ENCODE assay signal across 8 cellular contexts in the genomic region with DNA sequence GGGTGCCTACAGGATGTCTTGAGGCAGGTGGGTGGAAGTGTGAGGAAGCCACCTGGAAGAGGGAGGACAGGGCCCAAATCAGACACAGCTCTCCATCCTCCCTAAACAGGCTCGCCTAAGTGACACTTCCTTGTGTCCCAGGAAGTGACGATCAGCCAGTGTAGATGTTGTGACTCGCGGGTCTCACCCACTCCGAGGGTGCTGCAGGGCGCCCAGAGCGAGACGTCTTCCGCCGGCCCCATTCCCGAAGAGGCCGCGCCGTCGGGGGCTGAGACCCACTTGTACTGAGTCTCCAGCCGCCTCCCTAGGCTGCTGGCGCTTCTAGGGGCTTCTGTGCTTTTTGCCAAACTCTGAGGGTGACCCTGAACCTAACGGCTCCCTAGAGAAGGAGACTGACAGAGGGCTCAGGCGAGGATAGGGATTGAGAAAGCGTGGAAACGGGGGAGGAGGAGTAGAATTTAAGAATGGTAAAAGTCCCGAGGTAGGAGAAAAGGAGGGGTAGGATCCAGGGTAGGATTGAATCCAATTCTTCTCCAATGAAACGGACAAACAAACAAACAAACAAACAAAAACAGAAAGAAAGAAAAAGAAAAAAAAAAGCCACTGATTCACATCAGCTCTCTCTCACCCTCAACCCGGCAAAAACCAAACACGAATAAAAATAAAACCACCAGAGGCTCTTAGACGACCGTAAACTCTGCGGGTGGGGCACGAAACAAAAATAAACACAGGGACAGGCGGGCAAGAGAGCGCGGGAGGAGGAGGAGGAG. TPM values are rescaled to one million over a fixed set of nuclear protein-coding genes. Genes with fewer than 3 reads are reported as not detected.
DNase-seq lines count a peak whose midpoint lies in the region; ATAC-seq, FAIRE-seq and TF ChIP-seq lines count a peak whose summit lies in the region.

No MANE protein-coding gene starts in this region.

- no peak overlapping the region for H4K8ac ChIP-seq in H9 (replicated peaks; ENCODE audit: insufficient read length, low read depth, low read length)

- peak; percentile 65 for DNase-seq in DMS53 treated with DMSO at 0.1 percent for 48 hours (lab: John Stamatoyannopoulos, UW; ENCODE audit: unreplicated experiment)
- DNase-seq in H9, result peak; percentile 39
- DNase-seq in SK-MEL-5 (ENCODE audit: low read depth, low spot score), result peak; percentile 6
- peak; percentile 15 for DNase-seq in endothelial cell of umbilical vein (ENCODE audit: low read depth, low spot score)
- peak; percentile 53 for DNase-seq in midbrain (lab: John Stamatoyannopoulos, UW)
- DNase-seq in upper lobe of left lung, result peak in 1 of 2 donors; percentile 72
- no peak for DNase-seq in NCI-H187 treated with DMSO at 0.1 percent for 48 hours (lab: John Stamatoyannopoulos, UW)

- ATAC-seq in upper lobe of left lung (ENCODE audit: low FRiP score in 2 of 2), result peak; percentile 38 to 50
- no peak for ATAC-seq in GM21367 (IDR thresholded peaks at IDR 0.05; ENCODE audit: unreplicated experiment)

- H3K9me3 ChIP-seq in H9 (ENCODE audit: control insufficient read depth, low read depth, low read length) (no peaks in the 10 kb centered on the region), endothelial cell of umbilical vein (replicated peaks; ENCODE audit: control insufficient read depth, insufficient read depth, low read length) (no peaks in the 10 kb centered on the region), upper lobe of left lung (no peaks in the 10 kb centered on the region)

- no peak for FAIRE-seq in endothelial cell of umbilical vein (lab: Jason Lieb, UNC)

- no peaks in the 10 kb centered on the region for H4K20me1 ChIP-seq in H9 (ENCODE audit: control insufficient read depth, insufficient read depth, insufficient read length)
- no peaks in the 10 kb centered on the region for H4K20me1 ChIP-seq in endothelial cell of umbilical vein (replicated peaks; ENCODE audit: control insufficient read depth, extremely low read depth, insufficient read depth, low read length)

- peak overlapping the region; percentile 30 to 91 (median 68) for H3K27ac Mint-ChIP-seq in H9

- H3K4me1 Mint-ChIP-seq in H9, result peaks cover 28 to 34% of the 10 kb centered on the region in 2 experiments

- BruUV-seq in endothelial cell of umbilical vein (replicated peaks; lab: Mats Ljungman, UMichigan), result no TSS peak

- POLR2A ChIA-PET in endothelial cell of umbilical vein (lab: Charles Lee), result no interaction called here

- H3K4me2 ChIP-seq in H9 (ENCODE audit: insufficient read depth, insufficient read length, low read length) (peak overlapping the region; percentile 71), endothelial cell of umbilical vein (ENCODE audit: insufficient read depth, low read length) (peak overlapping the region; percentile 92)

- H3K4ac ChIP-seq in H9 (ENCODE audit: low read depth, low read length), result no peak overlapping the region

- no peak overlapping the region for H4K91ac ChIP-seq in H9 (ENCODE audit: insufficient read length, low read depth, low read length)

- peaks cover 14% of the 10 kb centered on the region for H3K23me2 ChIP-seq in H9 (ENCODE audit: insufficient read length, low read depth, low read length, poor library complexity, severe bottlenecking)

- H3K9ac ChIP-seq in H9 (ENCODE audit: extremely low read depth, insufficient read length, low read length), result peak overlapping the region; percentile 20
- peak overlapping the region; percentile 62 for H3K9ac ChIP-seq in endothelial cell of umbilical vein (replicated peaks; ENCODE audit: extremely low read depth, insufficient read depth, low read length)

- in situ Hi-C loops in SK-MEL-5 (cut with HindIII; ENCODE audit: low pct_unique_long_range_greater_than_20kb, low sequenced_read_pairs), result no loop called here

- H4K5ac ChIP-seq in H9 (ENCODE audit: insufficient read length, low read depth, low read length), result no peak overlapping the region

- CTCF ChIA-PET in endothelial cell of umbilical vein (lab: Charles Lee), result interaction anchor here (3.0 kb wide), 1 partner anchor 231 kb away, joined by 13 read pairs; no protein-coding TSS in a partner anchor

- peak overlapping the region; percentile 87 for H3K4me3 Mint-ChIP-seq in H9

- H3K27me3 ChIP-seq in H9 (ENCODE audit: insufficient read depth, low read length) (no peaks in the 10 kb centered on the region), endothelial cell of umbilical vein (ENCODE audit: control insufficient read depth in 2 of 2, insufficient read depth in 2 of 2, low read length in 2 of 2) (peaks cover 13 to 23% of the 10 kb centered on the region in 2 experiments), upper lobe of left lung (peaks cover 0 to 22% (median 11%) of the 10 kb centered on the region in 4 donors)

- H2AFZ ChIP-seq in H9 (ENCODE audit: low read length), result no peak overlapping the region
- peak overlapping the region; percentile 70 for H2AFZ ChIP-seq in endothelial cell of umbilical vein (ENCODE audit: low read depth, low read length)

- H3K79me1 ChIP-seq in H9 (ENCODE audit: insufficient read depth, low read depth, low read length, poor library complexity, severe bottlenecking), result no peaks in the 10 kb centered on the region

- peak overlapping the region; percentile 18 for H3K18ac ChIP-seq in H9 (ENCODE audit: insufficient read length, low read depth, low read length)

- H3K14ac ChIP-seq in H9 (ENCODE audit: insufficient read depth, low read length), result 0 out of 2 replicates have a peak overlapping the region, but pooled peaks have one; percentile 38

- H2BK120ac ChIP-seq in H9 (ENCODE audit: low read depth, low read length, poor library complexity, severe bottlenecking), result no peak overlapping the region

- no peak overlapping the region for H2BK5ac ChIP-seq in H9 (ENCODE audit: insufficient read length, low read length)

- no peak overlapping the region for H2BK12ac ChIP-seq in H9 (ENCODE audit: insufficient read length, low read depth, low read length)

- dilution Hi-C loops in endothelial cell of umbilical vein (cut with MboI; ENCODE audit: extremely low pct_ligation_motif_present, low sequenced_read_pairs), result no loop called here

- no peaks in the 10 kb centered on the region; a peak in 1 of 7 replicates for H3K36me3 Mint-ChIP-seq in H9 (ENCODE audit: insufficient read depth in 1 of 3, low read depth in 3 of 3)

- H3K4me3 ChIP-seq in endothelial cell of umbilical vein (replicated peaks in 1 of 3; ENCODE audit: insufficient read depth in 1 of 3, low read depth in 1 of 3, low read length in 3 of 3), result peak overlapping the region; percentile 59 to 94 (median 78)
- H3K4me3 ChIP-seq in upper lobe of left lung, result peak overlapping the region; percentile 18 to 69 (median 56)

- no peak overlapping the region for H2BK15ac ChIP-seq in H9 (ENCODE audit: low read depth, low read length)

- H2BK20ac ChIP-seq in H9 (ENCODE audit: low read depth, low read length, poor library complexity, severe bottlenecking), result no peak overlapping the region

- H3K27me3 Mint-ChIP-seq in H9 (ENCODE audit: low read depth), result peaks cover 6% of the 10 kb centered on the region

- H3K36me3 ChIP-seq in endothelial cell of umbilical vein (ENCODE audit: control insufficient read depth in 2 of 2, extremely low read depth in 1 of 2, insufficient read depth in 2 of 2, low read length in 2 of 2) (no peaks in the 10 kb centered on the region), upper lobe of left lung (no peaks in the 10 kb centered on the region)

- H3K79me2 ChIP-seq in H9 (ENCODE audit: insufficient read depth, low read length), result peaks cover 13% of the 10 kb centered on the region
- no peaks in the 10 kb centered on the region for H3K79me2 ChIP-seq in endothelial cell of umbilical vein (ENCODE audit: control insufficient read depth, insufficient read depth, low read length)

- H3K9me3 Mint-ChIP-seq in H9, result no peaks in the 10 kb centered on the region; a peak in 1 of 5 replicates

- intact Hi-C loops in endothelial cell of umbilical vein (cut with micrococcal nuclease), result loop anchor here (1.0 to 5.0 kb wide), 4 partner anchors 165 to 249 kb away; a partner anchor contains a TSS

- TF ChIP-seq CTCF in H9 (conservative IDR thresholded peaks at IDR 0.05) (no peak), endothelial cell of umbilical vein (IDR thresholded peaks at IDR 0.05; ENCODE audit: extremely low read depth in 1 of 2, insufficient read depth in 1 of 2, low read depth in 1 of 2, low read length in 2 of 2) (no peak), upper lobe of left lung (IDR thresholded peaks at IDR 0.05) (no peak)

- H3K4me1 ChIP-seq in H9 (ENCODE audit: insufficient read depth, low read length) (no peaks in the 10 kb centered on the region), endothelial cell of umbilical vein (ENCODE audit: control insufficient read depth, extremely low read depth, insufficient read depth, low read length) (peaks cover 7% of the 10 kb centered on the region), upper lobe of left lung (peaks cover 9 to 27% (median 16%) of the 10 kb centered on the region in 4 donors)

- no peak overlapping the region for H2AK5ac ChIP-seq in H9 (ENCODE audit: insufficient read length, low read length)

- TF ChIP-seq POLR2A in endothelial cell of umbilical vein (IDR thresholded peaks at IDR 0.05; ENCODE audit: low read depth, low read length) (no peak), upper lobe of left lung (IDR thresholded peaks at IDR 0.05) (no peak)

- H3K56ac ChIP-seq in H9 (ENCODE audit: insufficient read length, low read depth, low read length), result no peak overlapping the region

- no CpG with 5 or more reads among the region's 32 CpGs for WGBS in H9 (ENCODE audit: extremely low coverage, insufficient read length, low lambda C conversion rate)
- WGBS in upper lobe of left lung, 2 donors, result 3 to 5% methylated on average over 21 to 32 of the region's 32 CpGs

- no peaks in the 10 kb centered on the region for H3K9me1 ChIP-seq in endothelial cell of umbilical vein (replicated peaks; ENCODE audit: control insufficient read depth, extremely low read depth, insufficient read depth, low read length)

- no peak overlapping the region for H3K27ac ChIP-seq in H9 (ENCODE audit: insufficient read length, low read depth, low read length)
- H3K27ac ChIP-seq in endothelial cell of umbilical vein (ENCODE audit: insufficient read depth, low read depth, low read length), result no peak overlapping the region
- H3K27ac ChIP-seq in upper lobe of left lung, result peak overlapping the region; percentile 48 to 84 (median 62)

- H3T11ph ChIP-seq in H9 (ENCODE audit: low read length), result no peak overlapping the region

- H3K23ac ChIP-seq in H9 (ENCODE audit: insufficient read length, low read depth, low read length), result no peak overlapping the region

- TF ChIP-seq EP300 in upper lobe of left lung (IDR thresholded peaks at IDR 0.05), result no peak

RNA-seq across cellular contexts. Expression of a gene that starts 0.5 kb away (rescaled TPM):
- total RNA-seq in H9 (2021) (17.5 and 17.8 TPM in 2 replicates), endothelial cell of umbilical vein (5.5 and 6.0 TPM in 2 replicates), upper lobe of left lung (1 to 10 TPM; 1.0 to 3.6 (median 1.8) TPM)
- 1.9 and 2.6 TPM in 2 replicates for total RNA-seq in SK-MEL-5 (2014; rRNA removed; shearing (Covaris generic))
- polyA plus RNA-seq in SK-MEL-5 (2015; cell fraction: cytosol; rRNA removed), result 3.7 and 5.4 TPM in 2 replicates
- polyA plus RNA-seq in SK-MEL-5 (2015; cell fraction: nucleus; rRNA removed), result 4.7 and 5.3 TPM in 2 replicates
- polyA plus RNA-seq in endothelial cell of umbilical vein, result 1.2 and 1.4 TPM in 2 replicates
- polyA plus RNA-seq in endothelial cell of umbilical vein (2011; cell fraction: cytosol; rRNA removed), result 1.6 and 1.9 TPM in 2 replicates
- polyA plus RNA-seq in endothelial cell of umbilical vein (2011; cell fraction: nucleus; rRNA removed), result 5.2 and 5.5 TPM in 2 replicates
- 3.1 and 3.3 TPM in 2 replicates for polyA plus RNA-seq in endothelial cell of umbilical vein (2012)
- polyA minus RNA-seq in endothelial cell of umbilical vein, result 1.6 and 2.2 TPM in 2 replicates
- polyA minus RNA-seq in endothelial cell of umbilical vein (2011; cell fraction: cytosol; rRNA and poly(A)+ RNA removed), result 9.2 TPM
- polyA minus RNA-seq in endothelial cell of umbilical vein (2011; cell fraction: nucleus; rRNA and poly(A)+ RNA removed), result 4.3 and 4.6 TPM in 2 replicates

Comparison
In these comparisons a context has a peak if more than half of its experiments do, and no peak if none do; other contexts are left out.
1. H3K27ac ChIP-seq: peak in upper lobe of left lung (4 of 4); none in H9 (single experiment) and endothelial cell of umbilical vein (single experiment).